Comparison of ENCODE assay signal across 1 cellular context in genomic region chr16:30429678-30430427, GRCh38.
TF ChIP-seq lines count a peak whose summit lies in the region.

Gene DCTPP1, minus strand, starts transcription at chr16:30430030. Its CDS starts 50 bp downstream, at chr16:30429980.

TF ChIP-seq in K562, 482 proteins besides CTCF, POLR2A, EP300 and RAD21 (continued from another document and continues in another):
- TF ChIP-seq LARP7 (IDR thresholded peaks at IDR 0.05) (no peak), HDAC6 (IDR thresholded peaks at IDR 0.05; ENCODE audit: low read depth, low read length) (no peak), HOXB6 (CRISPR knock-in tag; IDR thresholded peaks at IDR 0.05; ENCODE audit: borderline replicate concordance) (no peak), HDAC1 (IDR thresholded peaks at IDR 0.05) (peak in 1 of 2 experiments; percentile 97; a peak in 2 of 4 replicates), SIN3A (IDR thresholded peaks at IDR 0.05; ENCODE audit: borderline replicate concordance in 2 of 2, control insufficient read depth in 1 of 2, low read depth in 2 of 2, low read length in 2 of 2) (peak; percentile 74 to 90; a peak in 2 of 4 replicates), RBM25 (IDR thresholded peaks at IDR 0.05; ENCODE audit: low read depth, low read length, severe bottlenecking) (peak; percentile 4), SIX5 (IDR thresholded peaks at IDR 0.05; ENCODE audit: borderline replicate concordance in 1 of 2, insufficient read depth in 1 of 2, low read depth in 1 of 2, low read length in 2 of 2) (no peak), ZBTB2 (IDR thresholded peaks at IDR 0.05) (peak; percentile 84), ATF7 (IDR thresholded peaks at IDR 0.05) (peak; percentile 94), GABPA (tag; conservative IDR thresholded peaks at IDR 0.05; ENCODE audit: low read depth) (peak; percentile 59), HDAC3 (IDR thresholded peaks at IDR 0.05; ENCODE audit: borderline replicate concordance, partially characterized antibody) (no peak), FOXA3 (CRISPR knock-in tag; conservative IDR thresholded peaks at IDR 0.05 in 1 of 2, IDR thresholded peaks at IDR 0.05 in 1 of 2) (peak in 1 of 2 experiments; percentile 58; a peak in 2 of 4 replicates), GTF2F1 (IDR thresholded peaks at IDR 0.05; ENCODE audit: low read depth, low read length) (peak; percentile 19; the same call in 1 of the 2 replicates), CHD2 (IDR thresholded peaks at IDR 0.05; ENCODE audit: low read depth, low read length) (peak; percentile 73; the same call in 1 of the 2 replicates), STAT5B (CRISPR knock-in tag; IDR thresholded peaks at IDR 0.05) (no peak), E2F6 (IDR thresholded peaks at IDR 0.05; ENCODE audit: borderline replicate concordance in 1 of 2, extremely low read depth in 1 of 2, insufficient read depth in 1 of 2, insufficient read length in 1 of 2, low read depth in 1 of 2, low read length in 1 of 2, poor library complexity in 1 of 2, severe bottlenecking in 1 of 2) (peak; percentile 82 to 83), GABPB2 (CRISPR knock-in tag; conservative IDR thresholded peaks at IDR 0.05) (no peak), SP2 (IDR thresholded peaks at IDR 0.05; ENCODE audit: extremely low read depth, low read depth, low read length, poor library complexity, severe bottlenecking) (peak; percentile 49), POLR2B (IDR thresholded peaks at IDR 0.05; ENCODE audit: low read depth, partially characterized antibody) (peak; percentile 37), MTA3 (IDR thresholded peaks at IDR 0.05; ENCODE audit: borderline replicate concordance) (no peak), HDAC2 (IDR thresholded peaks at IDR 0.05) (peak; percentile 40; the same call in 1 of the 2 replicates), CXXC5 (CRISPR knock-in tag; IDR thresholded peaks at IDR 0.05) (peak; percentile 64), MYNN (IDR thresholded peaks at IDR 0.05) (peak; percentile 50; the same call in 1 of the 2 replicates), MYNN (CRISPR knock-in tag; IDR thresholded peaks at IDR 0.05) (no peak), SMAD4 (CRISPR knock-in tag; conservative IDR thresholded peaks at IDR 0.05) (peak; percentile 60), TEAD1 (CRISPR knock-in tag; IDR thresholded peaks at IDR 0.05) (peak; percentile 39 to 98; a peak in 3 of 4 replicates), DMBX1 (CRISPR knock-in tag; IDR thresholded peaks at IDR 0.05; ENCODE audit: borderline replicate concordance) (0 out of 2 replicates have a peak, but pooled peaks have one; percentile 22), ZBTB26 (CRISPR knock-in tag; IDR thresholded peaks at IDR 0.05) (0 out of 2 replicates have a peak, but pooled peaks have one; percentile 5), NR4A1 (CRISPR knock-in tag; IDR thresholded peaks at IDR 0.05) (0 out of 2 replicates have a peak, but pooled peaks have one; percentile 45), NR4A1 (tag; IDR thresholded peaks at IDR 0.05) (no peak), EP400 (IDR thresholded peaks at IDR 0.05) (peak; percentile 94), NR2F6 (CRISPR knock-in tag; IDR thresholded peaks at IDR 0.05) (no peak), POU5F1 (IDR thresholded peaks at IDR 0.05; ENCODE audit: borderline replicate concordance, low read depth, low read length, partially characterized antibody) (no peak), DPF2 (IDR thresholded peaks at IDR 0.05) (0 out of 2 replicates have a peak, but pooled peaks have one; percentile 3), NEUROD1 (IDR thresholded peaks at IDR 0.05; ENCODE audit: borderline replicate concordance, low read depth, low read length, partially characterized antibody) (peak; percentile 49), RBM15 (IDR thresholded peaks at IDR 0.05; ENCODE audit: insufficient read depth, low read length) (no peak), NCOA4 (IDR thresholded peaks at IDR 0.05; ENCODE audit: partially characterized antibody) (no peak), HNRNPH1 (optimal IDR thresholded peaks at IDR 0.05; ENCODE audit: low read depth, low read length) (no peak), NCOR1 (IDR thresholded peaks at IDR 0.05) (0 out of 2 replicates have a peak, but pooled peaks have one; percentile 2), NFRKB (IDR thresholded peaks at IDR 0.05; ENCODE audit: low read depth) (no peak), ZNF57 (CRISPR knock-in tag; IDR thresholded peaks at IDR 0.05) (no peak), PPARD (CRISPR knock-in tag; IDR thresholded peaks at IDR 0.05) (no peak), SMARCE1 (IDR thresholded peaks at IDR 0.05) (peak; percentile 51; the same call in 1 of the 2 replicates)
- TF ChIP-seq, protein P1, sequence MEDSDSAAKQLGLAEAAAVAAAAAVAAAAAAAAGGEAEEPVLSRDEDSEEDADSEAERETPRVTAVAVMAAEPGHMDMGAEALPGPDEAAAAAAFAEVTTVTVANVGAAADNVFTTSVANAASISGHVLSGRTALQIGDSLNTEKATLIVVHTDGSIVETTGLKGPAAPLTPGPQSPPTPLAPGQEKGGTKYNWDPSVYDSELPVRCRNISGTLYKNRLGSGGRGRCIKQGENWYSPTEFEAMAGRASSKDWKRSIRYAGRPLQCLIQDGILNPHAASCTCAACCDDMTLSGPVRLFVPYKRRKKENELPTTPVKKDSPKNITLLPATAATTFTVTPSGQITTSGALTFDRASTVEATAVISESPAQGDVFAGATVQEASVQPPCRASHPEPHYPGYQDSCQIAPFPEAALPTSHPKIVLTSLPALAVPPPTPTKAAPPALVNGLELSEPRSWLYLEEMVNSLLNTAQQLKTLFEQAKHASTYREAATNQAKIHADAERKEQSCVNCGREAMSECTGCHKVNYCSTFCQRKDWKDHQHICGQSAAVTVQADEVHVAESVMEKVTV (CRISPR knock-in tag; IDR thresholded peaks at IDR 0.05) = peak; percentile 86
- TF ChIP-seq, protein P2, sequence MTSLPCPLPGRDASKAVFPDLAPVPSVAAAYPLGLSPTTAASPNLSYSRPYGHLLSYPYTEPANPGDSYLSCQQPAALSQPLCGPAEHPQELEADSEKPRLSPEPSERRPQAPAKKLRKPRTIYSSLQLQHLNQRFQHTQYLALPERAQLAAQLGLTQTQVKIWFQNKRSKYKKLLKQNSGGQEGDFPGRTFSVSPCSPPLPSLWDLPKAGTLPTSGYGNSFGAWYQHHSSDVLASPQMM (CRISPR knock-in tag; IDR thresholded peaks at IDR 0.05) = no peak
- TF ChIP-seq, protein P3, sequence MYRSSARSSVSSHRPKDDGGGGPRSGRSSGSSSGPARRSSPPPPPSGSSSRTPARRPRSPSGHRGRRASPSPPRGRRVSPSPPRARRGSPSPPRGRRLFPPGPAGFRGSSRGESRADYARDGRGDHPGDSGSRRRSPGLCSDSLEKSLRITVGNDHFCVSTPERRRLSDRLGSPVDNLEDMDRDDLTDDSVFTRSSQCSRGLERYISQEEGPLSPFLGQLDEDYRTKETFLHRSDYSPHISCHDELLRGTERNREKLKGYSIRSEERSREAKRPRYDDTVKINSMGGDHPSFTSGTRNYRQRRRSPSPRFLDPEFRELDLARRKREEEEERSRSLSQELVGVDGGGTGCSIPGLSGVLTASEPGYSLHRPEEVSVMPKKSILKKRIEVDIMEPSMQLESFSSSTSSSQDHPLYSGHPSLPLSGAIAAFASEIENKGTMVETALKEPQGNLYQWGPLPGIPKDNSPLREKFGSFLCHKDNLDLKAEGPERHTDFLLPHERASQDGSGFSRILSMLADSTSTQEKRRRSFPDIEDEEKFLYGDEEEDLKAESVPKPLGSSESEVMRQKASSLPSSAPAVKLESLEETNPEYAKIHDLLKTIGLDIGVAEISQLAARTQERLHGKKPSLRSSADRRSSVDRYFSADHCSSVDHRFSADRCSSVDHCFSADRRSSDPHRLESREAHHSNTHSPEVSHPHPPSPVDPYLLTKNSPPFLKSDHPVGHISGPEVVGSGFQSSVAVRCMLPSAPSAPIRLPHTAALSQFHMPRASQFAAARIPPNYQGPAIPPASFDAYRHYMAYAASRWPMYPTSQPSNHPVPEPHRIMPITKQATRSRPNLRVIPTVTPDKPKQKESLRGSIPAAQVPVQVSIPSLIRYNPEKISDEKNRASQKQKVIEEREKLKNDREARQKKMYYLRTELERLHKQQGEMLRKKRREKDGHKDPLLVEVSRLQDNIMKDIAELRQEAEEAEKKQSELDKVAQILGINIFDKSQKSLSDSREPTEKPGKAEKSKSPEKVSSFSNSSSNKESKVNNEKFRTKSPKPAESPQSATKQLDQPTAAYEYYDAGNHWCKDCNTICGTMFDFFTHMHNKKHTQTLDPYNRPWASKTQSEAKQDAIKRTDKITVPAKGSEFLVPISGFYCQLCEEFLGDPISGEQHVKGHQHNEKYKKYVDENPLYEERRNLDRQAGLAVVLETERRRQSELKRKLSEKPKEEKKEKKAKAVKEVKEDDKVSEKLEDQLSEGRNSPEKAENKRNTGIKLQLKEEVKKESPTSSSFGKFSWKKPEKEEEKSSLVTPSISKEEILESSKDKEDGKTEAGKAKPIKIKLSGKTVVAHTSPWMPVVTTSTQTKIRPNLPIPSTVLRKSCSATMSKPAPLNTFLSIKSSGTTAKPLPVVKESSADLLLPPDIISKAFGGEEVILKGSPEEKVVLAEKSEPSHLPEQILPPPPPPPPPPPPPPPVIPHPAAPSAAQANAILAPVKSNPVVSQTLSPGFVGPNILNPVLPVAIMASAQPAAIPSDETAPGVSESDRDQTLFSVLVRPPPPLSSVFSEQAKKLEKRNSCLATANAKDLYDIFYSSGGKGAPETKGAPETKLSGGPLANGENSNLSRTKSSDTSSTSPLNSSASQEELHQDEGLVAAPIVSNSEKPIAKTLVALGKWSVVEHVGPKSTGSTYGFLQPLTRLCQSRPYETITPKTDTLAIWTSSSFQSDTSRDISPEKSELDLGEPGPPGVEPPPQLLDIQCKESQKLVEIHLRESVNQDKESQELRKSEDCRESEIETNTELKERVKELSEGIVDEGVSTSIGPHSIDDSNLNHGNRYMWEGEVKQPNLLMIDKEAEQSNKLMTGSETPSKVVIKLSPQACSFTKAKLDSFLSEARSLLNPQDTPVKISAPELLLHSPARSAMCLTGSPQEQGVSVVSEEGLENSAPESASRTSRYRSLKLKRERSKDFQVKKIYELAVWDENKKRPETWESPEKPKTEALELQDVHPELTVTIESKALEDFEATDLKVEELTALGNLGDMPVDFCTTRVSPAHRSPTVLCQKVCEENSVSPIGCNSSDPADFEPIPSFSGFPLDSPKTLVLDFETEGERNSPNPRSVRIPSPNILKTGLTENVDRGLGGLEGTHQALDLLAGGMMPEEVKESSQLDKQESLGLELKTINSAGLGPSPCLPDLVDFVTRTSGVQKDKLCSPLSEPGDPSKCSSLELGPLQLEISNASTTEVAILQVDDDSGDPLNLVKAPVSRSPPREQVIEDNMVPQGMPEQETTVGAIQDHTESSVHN (IDR thresholded peaks at IDR 0.05; ENCODE audit: borderline replicate concordance in 1 of 2, low read depth in 1 of 2) = no peak
- TF ChIP-seq, protein P4, sequence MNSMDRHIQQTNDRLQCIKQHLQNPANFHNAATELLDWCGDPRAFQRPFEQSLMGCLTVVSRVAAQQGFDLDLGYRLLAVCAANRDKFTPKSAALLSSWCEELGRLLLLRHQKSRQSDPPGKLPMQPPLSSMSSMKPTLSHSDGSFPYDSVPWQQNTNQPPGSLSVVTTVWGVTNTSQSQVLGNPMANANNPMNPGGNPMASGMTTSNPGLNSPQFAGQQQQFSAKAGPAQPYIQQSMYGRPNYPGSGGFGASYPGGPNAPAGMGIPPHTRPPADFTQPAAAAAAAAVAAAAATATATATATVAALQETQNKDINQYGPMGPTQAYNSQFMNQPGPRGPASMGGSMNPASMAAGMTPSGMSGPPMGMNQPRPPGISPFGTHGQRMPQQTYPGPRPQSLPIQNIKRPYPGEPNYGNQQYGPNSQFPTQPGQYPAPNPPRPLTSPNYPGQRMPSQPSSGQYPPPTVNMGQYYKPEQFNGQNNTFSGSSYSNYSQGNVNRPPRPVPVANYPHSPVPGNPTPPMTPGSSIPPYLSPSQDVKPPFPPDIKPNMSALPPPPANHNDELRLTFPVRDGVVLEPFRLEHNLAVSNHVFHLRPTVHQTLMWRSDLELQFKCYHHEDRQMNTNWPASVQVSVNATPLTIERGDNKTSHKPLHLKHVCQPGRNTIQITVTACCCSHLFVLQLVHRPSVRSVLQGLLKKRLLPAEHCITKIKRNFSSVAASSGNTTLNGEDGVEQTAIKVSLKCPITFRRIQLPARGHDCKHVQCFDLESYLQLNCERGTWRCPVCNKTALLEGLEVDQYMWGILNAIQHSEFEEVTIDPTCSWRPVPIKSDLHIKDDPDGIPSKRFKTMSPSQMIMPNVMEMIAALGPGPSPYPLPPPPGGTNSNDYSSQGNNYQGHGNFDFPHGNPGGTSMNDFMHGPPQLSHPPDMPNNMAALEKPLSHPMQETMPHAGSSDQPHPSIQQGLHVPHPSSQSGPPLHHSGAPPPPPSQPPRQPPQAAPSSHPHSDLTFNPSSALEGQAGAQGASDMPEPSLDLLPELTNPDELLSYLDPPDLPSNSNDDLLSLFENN (IDR thresholded peaks at IDR 0.05; ENCODE audit: low read depth in 2 of 2, low read length in 2 of 2) = 0 out of 4 replicates have a peak, but pooled peaks of 1 of the 2 experiments have one; percentile 9
- TF ChIP-seq, protein P5, sequence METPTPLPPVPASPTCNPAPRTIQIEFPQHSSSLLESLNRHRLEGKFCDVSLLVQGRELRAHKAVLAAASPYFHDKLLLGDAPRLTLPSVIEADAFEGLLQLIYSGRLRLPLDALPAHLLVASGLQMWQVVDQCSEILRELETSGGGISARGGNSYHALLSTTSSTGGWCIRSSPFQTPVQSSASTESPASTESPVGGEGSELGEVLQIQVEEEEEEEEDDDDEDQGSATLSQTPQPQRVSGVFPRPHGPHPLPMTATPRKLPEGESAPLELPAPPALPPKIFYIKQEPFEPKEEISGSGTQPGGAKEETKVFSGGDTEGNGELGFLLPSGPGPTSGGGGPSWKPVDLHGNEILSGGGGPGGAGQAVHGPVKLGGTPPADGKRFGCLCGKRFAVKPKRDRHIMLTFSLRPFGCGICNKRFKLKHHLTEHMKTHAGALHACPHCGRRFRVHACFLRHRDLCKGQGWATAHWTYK (CRISPR knock-in tag; IDR thresholded peaks at IDR 0.05) = no peak
